14 cellular contexts compared by ENCODE assay signal in genomic region chr6:1864496-1864895, GRCh38.
A peak's percentile ranks its signal among the peaks of the same experiment; 100 is the strongest.
DNase-seq lines count a peak whose midpoint lies in the region; FAIRE-seq and TF ChIP-seq lines count a peak whose summit lies in the region.
"Had no signal": no experiment of that assay in that cellular context is flagged by ENCODE, and none has a peak within 500 bp of the region (broad histone marks: within the 10 kb centered on the region; RNA-seq: fewer than 3 reads in every experiment).

No MANE protein-coding gene starts in this region.

- CTCF ChIA-PET in H1 (lab: Charles Lee; ENCODE audit: partially characterized antibody) = interaction anchor here (1.0 kb wide), 1 partner anchor 87 kb away, joined by 3 read pairs; no protein-coding TSS in a partner anchor

- peak overlapping the region; percentile 46 for H3K27ac Mint-ChIP-seq in progenitor cell of endocrine pancreas
- H3K27ac Mint-ChIP-seq: activated naive CD4-positive, alpha-beta T cell treated with anti-CD3 and anti-CD28 coated beads, Interleukin-2, amount 10 ng/mL, durations not matched to agents 7 days and 5 days had no signal

- H4K5ac ChIP-seq in H1 (ENCODE audit: insufficient read length, low read depth, low read length) = no peak overlapping the region

- no peaks in the 10 kb centered on the region for H3K79me1 ChIP-seq in H1 (ENCODE audit: low read depth, low read length)

- no peaks in the 10 kb centered on the region for H3K36me3 Mint-ChIP-seq in progenitor cell of endocrine pancreas (ENCODE audit: insufficient read depth)
- H3K36me3 Mint-ChIP-seq: activated naive CD4-positive, alpha-beta T cell treated with anti-CD3 and anti-CD28 coated beads, Interleukin-2, amount 10 ng/mL, durations not matched to agents 7 days and 5 days had no signal

- DNase-seq in NCI-H187 (lab: John Stamatoyannopoulos, UW) = peak; percentile 9 to 11
- no peak for DNase-seq in NCI-H187 treated with DMSO at 0.1 percent for 48 hours (lab: John Stamatoyannopoulos, UW)
- DNase-seq in NCI-H526 treated with DMSO at 0.1 percent for 48 hours (lab: John Stamatoyannopoulos, UW) = peak; percentile 68
- no peak for DNase-seq in H1 (ENCODE audit: low read depth in 1 of 2, low spot score in 2 of 2)
- DNase-seq in progenitor cell of endocrine pancreas (ENCODE audit: low spot score, unreplicated experiment) = no peak
- DNase-seq in stimulated activated CD4-positive, alpha-beta T cell treated with anti-CD3 and anti-CD28 coated beads, Interleukin-4, amount 100 ng/mL, for 24 hours = no peak
- no peak for DNase-seq in retina
- DNase-seq in WERI-Rb-1 = no peak
- DNase-seq: activated naive CD4-positive, alpha-beta T cell treated with anti-CD3 and anti-CD28 coated beads, Interleukin-2, amount 10 ng/mL, durations not matched to agents 7 days and 5 days; caudate nucleus; NCI-H446; occipital lobe; stimulated activated CD8-positive, alpha-beta memory T cell treated with anti-CD3 and anti-CD28 coated beads, Interleukin-4, amount 100 ng/mL, for 48 hours; upper lobe of right lung had no signal

- WGBS in H1 (ENCODE audit: extremely low coverage in 1 of 2, insufficient coverage in 1 of 2, insufficient read length in 1 of 2, insufficient replicate concordance in 2 of 2, low coverage in 1 of 2, low lambda C conversion rate in 2 of 2, missing lambda C conversion rate in 1 of 2), 2 experiments = 39% methylated on average over 3 of the region's 3 CpGs; no CpG with 5 or more reads in 1 of the 2 experiments

- no peak for TF ChIP-seq EP300 in H1 (IDR thresholded peaks at IDR 0.05; ENCODE audit: borderline replicate concordance in 1 of 2, low read depth in 2 of 2, low read length in 2 of 2)

- peak; percentile 19 for FAIRE-seq in H1 (lab: Jason Lieb, UNC)

- no peak overlapping the region for H2BK120ac ChIP-seq in H1 (replicated peaks; ENCODE audit: low read depth, low read length)

- H3K4me1 Mint-ChIP-seq in progenitor cell of endocrine pancreas (ENCODE audit: low read depth) = peaks cover 40% of the 10 kb centered on the region
- H3K4me1 Mint-ChIP-seq: activated naive CD4-positive, alpha-beta T cell treated with anti-CD3 and anti-CD28 coated beads, Interleukin-2, amount 10 ng/mL, durations not matched to agents 7 days and 5 days had no signal

- TF ChIP-seq CTCF in H1 (IDR thresholded peaks at IDR 0.05; ENCODE audit: control extremely low read depth in 1 of 3, insufficient read depth in 1 of 3, low read depth in 1 of 3, low read length in 3 of 3) = no peak
- TF ChIP-seq CTCF in progenitor cell of endocrine pancreas (IDR thresholded peaks at IDR 0.05; ENCODE audit: unreplicated experiment) = no peak
- TF ChIP-seq CTCF in WERI-Rb-1 (IDR thresholded peaks at IDR 0.05; ENCODE audit: low read depth, low read length) = no peak

- no peak overlapping the region for H3K4me2 ChIP-seq in H1 (ENCODE audit: insufficient read depth in 1 of 2, low read depth in 2 of 2, low read length in 2 of 2)

- H3K4me1 ChIP-seq in H1 (replicated peaks in 1 of 4; ENCODE audit: control insufficient read depth in 3 of 4, insufficient read depth in 4 of 4, low read length in 3 of 4) = peaks cover 0 to 7% (median 5%) of the 10 kb centered on the region in 4 experiments; a peak in 4 of 7 replicates
- H3K4me1 ChIP-seq: upper lobe of right lung had no signal

- no peak overlapping the region for H3K23ac ChIP-seq in H1 (ENCODE audit: insufficient read length)

- no peak overlapping the region for H4K91ac ChIP-seq in H1 (replicated peaks; ENCODE audit: insufficient read length, low read length)

- H3K79me2 ChIP-seq in H1 (ENCODE audit: control insufficient read depth in 1 of 2, insufficient read depth in 2 of 2, low read length in 2 of 2) = no peaks in the 10 kb centered on the region

- H3K18ac ChIP-seq in H1 (ENCODE audit: extremely low read depth, low read length) = no peak overlapping the region

- H2BK15ac ChIP-seq in H1 (ENCODE audit: low read length) = no peak overlapping the region

- H3K4me3 Mint-ChIP-seq in progenitor cell of endocrine pancreas (ENCODE audit: low read depth) = no peak overlapping the region
- H3K4me3 Mint-ChIP-seq: activated naive CD4-positive, alpha-beta T cell treated with anti-CD3 and anti-CD28 coated beads, Interleukin-2, amount 10 ng/mL, durations not matched to agents 7 days and 5 days had no signal

- H2BK20ac ChIP-seq in H1 (ENCODE audit: low read length) = no peak overlapping the region

- no peaks in the 10 kb centered on the region for H3K23me2 ChIP-seq in H1 (ENCODE audit: low read depth, low read length)

- H4K20me1 ChIP-seq in H1 (replicated peaks in 1 of 2; ENCODE audit: control insufficient read depth in 1 of 2, insufficient read depth in 2 of 2, low read length in 2 of 2) = no peaks in the 10 kb centered on the region

- no peak overlapping the region for H3K4me3 ChIP-seq in H1 (ENCODE audit: extremely low read depth in 1 of 4, insufficient read depth in 2 of 4, low read depth in 3 of 4, low read length in 4 of 4)
- H3K4me3 ChIP-seq in WERI-Rb-1 (ENCODE audit: low read depth, low read length) = no peak overlapping the region
- H3K4me3 ChIP-seq: upper lobe of right lung had no signal

- no peak for TF ChIP-seq POLR2A in H1 (IDR thresholded peaks at IDR 0.05; ENCODE audit: control extremely low read depth in 1 of 2, low read depth in 2 of 2, low read length in 2 of 2)

- TF ChIP-seq RAD21 in H1 (IDR thresholded peaks at IDR 0.05 in 1 of 2, conservative IDR thresholded peaks at IDR 0.05 in 1 of 2; ENCODE audit: low read depth in 2 of 2, low read length in 2 of 2) = no peak

- peaks cover 15% of the 10 kb centered on the region for H3K27me3 Mint-ChIP-seq in progenitor cell of endocrine pancreas
- H3K27me3 Mint-ChIP-seq: activated naive CD4-positive, alpha-beta T cell treated with anti-CD3 and anti-CD28 coated beads, Interleukin-2, amount 10 ng/mL, durations not matched to agents 7 days and 5 days had no signal

- H2BK12ac ChIP-seq in H1 (ENCODE audit: low read depth, low read length) = no peak overlapping the region

- no peaks in the 10 kb centered on the region for H3K9me3 Mint-ChIP-seq in progenitor cell of endocrine pancreas (ENCODE audit: low read depth)
- H3K9me3 Mint-ChIP-seq: activated naive CD4-positive, alpha-beta T cell treated with anti-CD3 and anti-CD28 coated beads, Interleukin-2, amount 10 ng/mL, durations not matched to agents 7 days and 5 days had no signal

- no peak overlapping the region for H3K9ac ChIP-seq in H1 (replicated peaks in 1 of 4; ENCODE audit: extremely low read depth in 1 of 4, low read depth in 3 of 4, low read length in 3 of 4)

- H3K27ac ChIP-seq in H1 (ENCODE audit: low read depth, low read length) (no peak overlapping the region), WERI-Rb-1 (no peak overlapping the region)
- H3K27ac ChIP-seq: upper lobe of right lung had no signal

- H3K14ac ChIP-seq in H1 (ENCODE audit: insufficient read length) = no peak overlapping the region

- POLR2A ChIA-PET in H1 (lab: Charles Lee; ENCODE audit: partially characterized antibody) = no interaction called here

- no peak overlapping the region for H4K8ac ChIP-seq in H1 (ENCODE audit: extremely low read depth, insufficient read depth, low read length)

- no peak overlapping the region for H2AK5ac ChIP-seq in H1 (ENCODE audit: low read depth, low read length)

- no peak overlapping the region for H3K56ac ChIP-seq in H1 (replicated peaks; ENCODE audit: insufficient read length, low read depth, low read length)

- H3K27me3 ChIP-seq in H1 (replicated peaks in 1 of 4; ENCODE audit: control insufficient read depth in 3 of 4, extremely low read depth in 1 of 4, insufficient read depth in 3 of 4, low read length in 3 of 4) (no peaks in the 10 kb centered on the region), WERI-Rb-1 (ENCODE audit: insufficient read depth, low read depth, severe bottlenecking) (no peaks in the 10 kb centered on the region)
- H3K27me3 ChIP-seq: upper lobe of right lung had no signal

- H3K36me3 ChIP-seq in H1 (ENCODE audit: control insufficient read depth in 2 of 4, insufficient read depth in 4 of 4, low read length in 3 of 4) (no peaks in the 10 kb centered on the region), WERI-Rb-1 (no peaks in the 10 kb centered on the region)
- H3K36me3 ChIP-seq: upper lobe of right lung had no signal

- H3K9me3 ChIP-seq in H1 (ENCODE audit: insufficient read depth in 2 of 2, low read depth in 1 of 2, low read length in 1 of 2) = no peaks in the 10 kb centered on the region
- H3K9me3 ChIP-seq in WERI-Rb-1 (ENCODE audit: severe bottlenecking) = no peaks in the 10 kb centered on the region
- H3K9me3 ChIP-seq: upper lobe of right lung had no signal

- H2BK5ac ChIP-seq in H1 (ENCODE audit: low read depth, low read length) = no peak overlapping the region

- H2AFZ ChIP-seq in H1 (ENCODE audit: low read length) = no peak overlapping the region

- no peak overlapping the region for H3K4ac ChIP-seq in H1 (replicated peaks; ENCODE audit: insufficient read length, low read depth, low read length)

TF ChIP-seq in H1, 55 proteins besides CTCF, POLR2A, EP300 and RAD21:
- TF ChIP-seq JUND (IDR thresholded peaks at IDR 0.05; ENCODE audit: low read length) = no peak
- TF ChIP-seq HDAC6 (IDR thresholded peaks at IDR 0.05; ENCODE audit: low read depth, low read length) = no peak
- no peak for TF ChIP-seq TBP (IDR thresholded peaks at IDR 0.05; ENCODE audit: low read depth, low read length)
- no peak for TF ChIP-seq BRCA1 (IDR thresholded peaks at IDR 0.05; ENCODE audit: low read depth, low read length)
- TF ChIP-seq CHD2 (IDR thresholded peaks at IDR 0.05; ENCODE audit: low read length) = no peak
- no peak for TF ChIP-seq SIN3A (conservative IDR thresholded peaks at IDR 0.05 in 1 of 2, IDR thresholded peaks at IDR 0.05 in 1 of 2; ENCODE audit: low read depth in 1 of 2, low read length in 2 of 2)
- TF ChIP-seq CTBP2 (IDR thresholded peaks at IDR 0.05; ENCODE audit: borderline replicate concordance, insufficient read depth, insufficient read length, low read length) = no peak
- no peak for TF ChIP-seq CEBPB (IDR thresholded peaks at IDR 0.05; ENCODE audit: low read depth, low read length)
- TF ChIP-seq CBX8 (IDR thresholded peaks at IDR 0.05; ENCODE audit: borderline replicate concordance, low read depth, low read length) = no peak
- no peak for TF ChIP-seq TAF7 (optimal IDR thresholded peaks at IDR 0.05; ENCODE audit: borderline replicate concordance, low read depth, low read length)
- TF ChIP-seq HDAC2 (IDR thresholded peaks at IDR 0.05; ENCODE audit: borderline replicate concordance in 1 of 2, low read depth in 2 of 2, low read length in 2 of 2) = no peak
- no peak for TF ChIP-seq SP4 (IDR thresholded peaks at IDR 0.05; ENCODE audit: low read length)

Comparison
In these comparisons a context has a peak if more than half of its experiments do, and no peak if none do; other contexts are left out.
1. DNase-seq: peak in NCI-H187 (2 of 2) and NCI-H526 treated with DMSO at 0.1 percent for 48 hours (single experiment); none in NCI-H187 treated with DMSO at 0.1 percent for 48 hours (single experiment), H1 (0 of 2), progenitor cell of endocrine pancreas (single experiment), stimulated activated CD4-positive, alpha-beta T cell treated with anti-CD3 and anti-CD28 coated beads, Interleukin-4, amount 100 ng/mL, for 24 hours (single experiment), retina (single experiment) and WERI-Rb-1 (single experiment).